In the genomic region with DNA sequence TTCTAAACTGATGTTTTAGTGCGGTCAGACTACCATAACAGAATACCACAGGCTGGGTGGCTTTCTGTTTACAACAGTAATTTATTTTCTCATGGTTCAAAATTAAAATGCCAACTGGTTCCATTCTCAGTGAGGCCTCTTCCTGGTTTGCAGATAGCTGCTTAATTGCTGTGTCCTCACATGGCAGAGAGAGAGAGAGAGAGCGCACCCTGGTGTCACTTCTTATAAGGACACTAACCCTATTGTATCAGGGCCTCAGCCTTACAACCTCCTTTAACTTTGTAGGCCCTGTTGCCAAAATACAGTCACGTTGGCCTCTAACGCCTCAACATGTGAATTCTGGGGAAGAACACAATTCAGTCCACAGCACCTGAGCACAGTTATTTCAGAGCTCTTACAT, we compare ENCODE assay signal across 8 cellular contexts. TPM values are rescaled to one million over a fixed set of nuclear protein-coding genes. Genes with fewer than 3 reads are reported as not detected.
DNase-seq lines count a peak whose midpoint lies in the region; ATAC-seq and TF ChIP-seq lines count a peak whose summit lies in the region.

No MANE protein-coding gene starts in this region.

- intact Hi-C loops in mucosa of descending colon (cut with DNase I, micrococcal nuclease): no loop called here

- TF ChIP-seq CTCF in LNCaP clone FGC (IDR thresholded peaks at IDR 0.05; ENCODE audit: control insufficient read depth, extremely low read depth, insufficient read depth): peak; percentile 40; the same call in 1 of the 2 replicates
- TF ChIP-seq CTCF in WI38 (IDR thresholded peaks at IDR 0.05; ENCODE audit: low read depth, low read length): peak; percentile 24
- no peak for TF ChIP-seq CTCF in mucosa of descending colon (IDR thresholded peaks at IDR 0.05)

- DNase-seq in SIG-M5 treated with dmso at 0.1 percent for 504 hours (lab: John Stamatoyannopoulos, UW; ENCODE audit: unreplicated experiment) (peak; percentile 60), SIG-M5 (lab: John Stamatoyannopoulos, UW) (no peak), LNCaP clone FGC (ENCODE audit: low read depth) (peak; percentile 27), mucosa of descending colon (peak in 1 of 3 donors; percentile 77), HuH-7.5 (ENCODE audit: low spot score) (no peak)

- H3K9me3 ChIP-seq in mucosa of descending colon: no peaks in the 10 kb centered on the region

- H3K36me3 ChIP-seq in mucosa of descending colon (ENCODE audit: low read depth): no peaks in the 10 kb centered on the region

- no peak overlapping the region for H3K4me3 ChIP-seq in LNCaP clone FGC (ENCODE audit: low read depth, low read length)
- H3K4me3 ChIP-seq in WI38 (ENCODE audit: low read depth, low read length): no peak overlapping the region
- no peak overlapping the region for H3K4me3 ChIP-seq in mucosa of descending colon

- no peaks in the 10 kb centered on the region for H3K4me1 ChIP-seq in mucosa of descending colon (ENCODE audit: low read depth)

- ATAC-seq in GM21786 (IDR thresholded peaks at IDR 0.05; ENCODE audit: unreplicated experiment) (peak; percentile 79), mucosa of descending colon (peak; percentile 73), HG02623 (IDR thresholded peaks at IDR 0.05; ENCODE audit: unreplicated experiment) (no peak)

RNA-seq across cellular contexts. Expression of gene ZNF385B, which starts 37.5 kb away (rescaled TPM):
- total RNA-seq in mucosa of descending colon: 1 to 10 TPM; 1.2 to 2.2 (median 1.6) TPM

Comparison
In these comparisons a context has a peak if more than half of its experiments do, and no peak if none do; other contexts are left out.
1. DNase-seq: peak in SIG-M5 treated with dmso at 0.1 percent for 504 hours (single experiment) and LNCaP clone FGC (single experiment); none in SIG-M5 (single experiment) and HuH-7.5 (single experiment).